Comparison of ENCODE assay signal across 8 cellular contexts in genomic region chr13:33541962-33542308, GRCh38.
DNase-seq lines count a peak whose midpoint lies in the region; ATAC-seq and TF ChIP-seq lines count a peak whose summit lies in the region.

No MANE protein-coding gene starts in this region.

- CTCF ChIA-PET in SK-N-SH (lab: Yijun Ruan, JAX), result interaction anchor here (0.8 to 3.0 kb wide), 6 partner anchors 313 to 954 kb away, joined by 3 to 28 read pairs (median 8); partner anchors contain the start of gene PDS5B

- WGBS in SK-N-SH (ENCODE audit: low lambda C conversion rate), result 8% methylated on average over 8 of the region's 8 CpGs

- no peaks in the 10 kb centered on the region for H3K27me3 ChIP-seq in SK-N-SH (ENCODE audit: insufficient read depth)
- H3K27me3 ChIP-seq in fibroblast of lung (ENCODE audit: control insufficient read depth, insufficient read depth, low read length), result no peaks in the 10 kb centered on the region

- TF ChIP-seq CTCF in SK-N-SH (IDR thresholded peaks at IDR 0.05) (no peak), fibroblast of lung (conservative IDR thresholded peaks at IDR 0.05 in 1 of 2, IDR thresholded peaks at IDR 0.05 in 1 of 2; ENCODE audit: low read depth in 1 of 2, low read length in 2 of 2) (no peak), retinal pigment epithelial cell (conservative IDR thresholded peaks at IDR 0.05; ENCODE audit: low read depth, low read length) (no peak)

- TF ChIP-seq RAD21 in SK-N-SH (IDR thresholded peaks at IDR 0.05; ENCODE audit: low read length), result no peak; the same call in 1 of the 2 replicates

- H3K4me2 ChIP-seq in SK-N-SH, result peak overlapping the region; percentile 82
- peak overlapping the region; percentile 96 for H3K4me2 ChIP-seq in fibroblast of lung (ENCODE audit: extremely low read depth, insufficient read depth, low read length)

- peaks cover 19 to 23% of the 10 kb centered on the region in 2 experiments; a peak in 3 of 4 replicates for H3K4me1 ChIP-seq in SK-N-SH (ENCODE audit: control insufficient read depth in 1 of 2, insufficient read depth in 2 of 2, low read depth in 1 of 2, low read length in 1 of 2)
- H3K4me1 ChIP-seq in fibroblast of lung (ENCODE audit: control insufficient read depth, extremely low read depth, insufficient read depth, low read length), result peaks cover 3% of the 10 kb centered on the region

- ATAC-seq in GM18502 (IDR thresholded peaks at IDR 0.05; ENCODE audit: poor library complexity, unreplicated experiment) (peak; percentile 2), HG02588 (IDR thresholded peaks at IDR 0.05; ENCODE audit: unreplicated experiment) (no peak), GM21423 (IDR thresholded peaks at IDR 0.05; ENCODE audit: unreplicated experiment) (no peak), HG02938 (IDR thresholded peaks at IDR 0.05; ENCODE audit: unreplicated experiment) (no peak)

- no peaks in the 10 kb centered on the region for H3K79me2 ChIP-seq in SK-N-SH (ENCODE audit: insufficient read depth)
- H3K79me2 ChIP-seq in fibroblast of lung (ENCODE audit: control insufficient read depth, insufficient read depth, low read length), result no peaks in the 10 kb centered on the region

- peaks cover 31% of the 10 kb centered on the region for H3F3A ChIP-seq in SK-N-SH (replicated peaks; ENCODE audit: insufficient read depth)

- no peaks in the 10 kb centered on the region for H3K9me3 ChIP-seq in SK-N-SH
- H3K9me3 ChIP-seq in fibroblast of lung (ENCODE audit: control insufficient read depth, insufficient read depth, low read depth, low read length), result no peaks in the 10 kb centered on the region

- H3K4me3 ChIP-seq in SK-N-SH (ENCODE audit: low read depth in 2 of 2, low read length in 1 of 2) (peak overlapping the region; percentile 53 to 62), fibroblast of lung (replicated peaks in 1 of 4; ENCODE audit: control extremely low read depth in 1 of 4, insufficient read depth in 1 of 4, low read depth in 3 of 4, low read length in 4 of 4) (peak overlapping the region; percentile 48 to 81 (median 58)), retinal pigment epithelial cell (ENCODE audit: low read length) (peak overlapping the region; percentile 59)

- TF ChIP-seq EP300 in SK-N-SH (IDR thresholded peaks at IDR 0.05; ENCODE audit: borderline replicate concordance in 1 of 2, low read depth in 1 of 2, low read length in 1 of 2), result 0 out of 4 replicates have a peak, but pooled peaks of 1 of the 2 experiments have one; percentile 9

- H2AFZ ChIP-seq in SK-N-SH (ENCODE audit: low read depth) (peak overlapping the region; percentile 71), fibroblast of lung (ENCODE audit: low read length) (peak overlapping the region; percentile 48)

- H3K9ac ChIP-seq in SK-N-SH, result peak overlapping the region; percentile 87
- H3K9ac ChIP-seq in fibroblast of lung (ENCODE audit: insufficient read depth, low read length), result peak overlapping the region; percentile 75

- peak overlapping the region; percentile 100 for H3K27ac ChIP-seq in SK-N-SH (ENCODE audit: low read depth in 2 of 2, low read length in 1 of 2)
- H3K27ac ChIP-seq in fibroblast of lung (ENCODE audit: insufficient read depth, low read length), result peak overlapping the region; percentile 98

- DNase-seq in SK-N-SH (no peak), fibroblast of lung (ENCODE audit: low read depth in 2 of 2) (no peak), retinal pigment epithelial cell (ENCODE audit: low read depth) (no peak), NCI-H1417 treated with DMSO at 0.1 percent for 48 hours (lab: John Stamatoyannopoulos, UW) (no peak)

- H3K9me2 ChIP-seq in SK-N-SH, result no peaks in the 10 kb centered on the region

- POLR2A ChIA-PET in SK-N-SH (lab: Yijun Ruan, JAX), result no interaction called here

- H3K36me3 ChIP-seq in SK-N-SH (replicated peaks in 1 of 2; ENCODE audit: control insufficient read depth in 1 of 2, insufficient read depth in 2 of 2, low read length in 1 of 2) (no peaks in the 10 kb centered on the region), fibroblast of lung (ENCODE audit: control insufficient read depth, insufficient read depth, low read length) (no peaks in the 10 kb centered on the region)

- H4K20me1 ChIP-seq in SK-N-SH (ENCODE audit: insufficient read depth) (no peaks in the 10 kb centered on the region), fibroblast of lung (ENCODE audit: control insufficient read depth, extremely low read depth, insufficient read depth, low read length) (no peaks in the 10 kb centered on the region)

TF ChIP-seq in SK-N-SH, 30 proteins besides CTCF, POLR2A, EP300 and RAD21:
- TF ChIP-seq ELF1 (IDR thresholded peaks at IDR 0.05) (no peak), NRF1 (IDR thresholded peaks at IDR 0.05; ENCODE audit: low read depth, low read length) (no peak), TCF12 (IDR thresholded peaks at IDR 0.05) (no peak), FOSL2 (IDR thresholded peaks at IDR 0.05; ENCODE audit: borderline replicate concordance, low read depth) (no peak), SIN3A (IDR thresholded peaks at IDR 0.05; ENCODE audit: borderline replicate concordance, low read depth, low read length) (no peak), FOXJ3 (CRISPR knock-in tag; IDR thresholded peaks at IDR 0.05) (no peak), SMC3 (IDR thresholded peaks at IDR 0.05; ENCODE audit: low read depth, low read length) (no peak), GABPA (IDR thresholded peaks at IDR 0.05; ENCODE audit: low read depth) (no peak), USF2 (IDR thresholded peaks at IDR 0.05; ENCODE audit: borderline replicate concordance, low read depth, low read length) (no peak), NFIC (IDR thresholded peaks at IDR 0.05; ENCODE audit: borderline replicate concordance) (no peak)
TF ChIP-seq in SK-N-SH: peak in this region for 0.
